ENCODE assay signal across 8 cellular contexts in the genomic region with DNA sequence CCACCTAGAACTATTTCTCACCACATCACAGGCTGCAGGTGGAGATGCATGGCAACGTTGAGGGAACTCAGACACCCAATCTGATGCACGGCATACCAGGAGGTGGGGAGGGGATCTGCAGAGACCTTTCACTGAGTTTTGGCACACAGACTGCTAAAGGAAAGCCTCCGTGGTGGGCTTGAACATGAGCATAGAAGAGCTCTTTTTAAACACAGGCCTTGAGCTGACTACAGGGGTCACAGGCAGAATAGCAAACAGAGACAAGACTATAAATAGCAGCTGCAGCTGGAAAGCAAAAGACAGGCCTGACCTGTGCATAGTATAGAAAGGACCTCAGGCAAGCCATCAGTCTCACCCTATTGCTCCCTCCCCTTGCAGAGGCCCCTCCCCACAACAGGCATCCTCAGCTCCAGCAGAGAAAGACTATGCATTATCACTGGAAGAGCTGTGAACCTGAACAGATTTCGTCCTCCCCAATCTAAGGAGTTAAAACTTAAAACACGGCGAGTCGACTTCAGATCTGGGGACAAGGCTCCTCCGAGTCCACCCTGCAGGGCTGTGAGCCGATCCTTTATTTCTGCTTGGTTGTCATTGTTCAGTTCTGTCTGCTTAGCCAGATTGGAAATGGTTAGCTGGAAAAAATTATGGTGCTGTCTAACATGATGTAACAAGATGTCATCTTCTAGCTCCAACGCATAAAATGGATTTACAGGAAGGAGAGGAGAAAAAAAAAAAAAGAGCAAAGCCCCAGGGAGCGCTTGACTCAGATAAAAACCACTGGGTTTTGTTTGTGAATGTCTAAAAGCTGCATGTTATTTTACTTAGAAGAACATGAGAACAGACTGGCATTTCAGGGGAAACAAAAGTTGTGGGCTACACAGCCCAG. TPM values are rescaled to one million over a fixed set of nuclear protein-coding genes. Genes with fewer than 3 reads are reported as not detected.
DNase-seq lines count a peak whose midpoint lies in the region; ATAC-seq, FAIRE-seq and TF ChIP-seq lines count a peak whose summit lies in the region.

No MANE protein-coding gene starts in this region.

- peak overlapping the region; percentile 26; the same call in 1 of the 2 replicates for H3K4me3 ChIP-seq in WI38 (ENCODE audit: low read depth, low read length)
- H3K4me3 ChIP-seq in effector memory CD4-positive, alpha-beta T cell (ENCODE audit: insufficient read depth, low read depth, low read length, poor library complexity, severe bottlenecking), result no peak overlapping the region
- peak overlapping the region; percentile 45 for H3K4me3 ChIP-seq in neuron (ENCODE audit: low read length)
- no peak overlapping the region for H3K4me3 ChIP-seq in PC-9

- intact Hi-C loops in PC-9 (cut with micrococcal nuclease; ENCODE audit: unreplicated experiment), result no loop called here

- no peak for FAIRE-seq in H54 (lab: Jason Lieb, UNC)

- no peaks in the 10 kb centered on the region for H3K27me3 ChIP-seq in effector memory CD4-positive, alpha-beta T cell (replicated peaks; ENCODE audit: control insufficient read depth, insufficient read depth, low read length, poor library complexity, severe bottlenecking)
- H3K27me3 ChIP-seq in neuron (ENCODE audit: insufficient read depth, low read length) (no peaks in the 10 kb centered on the region), PC-9 (ENCODE audit: insufficient read depth, low read depth) (no peaks in the 10 kb centered on the region)

- H2AFZ ChIP-seq in neuron (ENCODE audit: low read depth, low read length), result peak overlapping the region; percentile 60
- no peak overlapping the region for H2AFZ ChIP-seq in PC-9

- TF ChIP-seq CTCF in WI38 (IDR thresholded peaks at IDR 0.05; ENCODE audit: low read depth, low read length) (no peak), PC-9 (conservative IDR thresholded peaks at IDR 0.05) (no peak)

- H3K27ac ChIP-seq in effector memory CD4-positive, alpha-beta T cell (ENCODE audit: insufficient read depth, low read length, poor library complexity, severe bottlenecking), result peak overlapping the region; percentile 60
- H3K27ac ChIP-seq in PC-9, result no peak overlapping the region

- no TSS peak for BruUV-seq in PC-9 (replicated peaks; lab: Mats Ljungman, UMichigan)

- ATAC-seq in HG03439 (IDR thresholded peaks at IDR 0.05; ENCODE audit: unreplicated experiment) (peak; percentile 27), HG03159 (IDR thresholded peaks at IDR 0.05; ENCODE audit: unreplicated experiment) (no peak)

- CTCF ChIA-PET in PC-9 (lab: Charles Lee), result no interaction called here

- no peaks in the 10 kb centered on the region for H4K20me1 ChIP-seq in PC-9 (ENCODE audit: insufficient read depth)

- H3K4me1 ChIP-seq in effector memory CD4-positive, alpha-beta T cell (ENCODE audit: control insufficient read depth, insufficient read depth, low read length, poor library complexity, severe bottlenecking), result peaks cover 21% of the 10 kb centered on the region
- H3K4me1 ChIP-seq in neuron (ENCODE audit: insufficient read depth, low read length) (peaks cover 27% of the 10 kb centered on the region), PC-9 (replicated peaks; ENCODE audit: insufficient read depth) (no peaks in the 10 kb centered on the region)

- no peaks in the 10 kb centered on the region for H3K36me3 ChIP-seq in effector memory CD4-positive, alpha-beta T cell (ENCODE audit: control insufficient read depth, insufficient read depth, low read length)
- H3K36me3 ChIP-seq in neuron (ENCODE audit: insufficient read depth, low read length) (no peaks in the 10 kb centered on the region), PC-9 (ENCODE audit: low read depth) (no peaks in the 10 kb centered on the region)

- H3K79me2 ChIP-seq in PC-9 (ENCODE audit: low read depth), result no peaks in the 10 kb centered on the region

- TF ChIP-seq POLR2A in H54 (IDR thresholded peaks at IDR 0.05; ENCODE audit: low read depth, low read length), result no peak

- H3F3A ChIP-seq in PC-9 (ENCODE audit: insufficient read depth, low read depth), result no peaks in the 10 kb centered on the region

- H3K9me2 ChIP-seq in PC-9 (ENCODE audit: insufficient read depth), result no peaks in the 10 kb centered on the region

- H3K4me2 ChIP-seq in PC-9, result no peak overlapping the region

- DNase-seq in GM04503 (ENCODE audit: low read depth), result peak; percentile 80
- DNase-seq in effector memory CD4-positive, alpha-beta T cell, result peak in 1 of 3 donors; percentile 6
- no peak for DNase-seq in H54 (ENCODE audit: insufficient read length, low spot score)
- DNase-seq in PC-9, result no peak

- POLR2A ChIA-PET in PC-9 (lab: Charles Lee; ENCODE audit: unreplicated experiment), result no interaction called here

- H3K9me3 ChIP-seq in effector memory CD4-positive, alpha-beta T cell (ENCODE audit: control insufficient read depth, low read length), result no peaks in the 10 kb centered on the region
- H3K9me3 ChIP-seq in neuron (ENCODE audit: low read length), result no peaks in the 10 kb centered on the region
- H3K9me3 ChIP-seq in PC-9 (ENCODE audit: insufficient read depth, low read depth), result no peaks in the 10 kb centered on the region

RNA-seq across cellular contexts. Expression of a gene that starts 25.3 kb away (rescaled TPM):
- total RNA-seq in PC-9 (2021), result 21.9 and 35.7 TPM in 2 replicates

Comparison
In these comparisons a context has a peak if more than half of its experiments do, and no peak if none do; other contexts are left out.
1. H3K4me3 ChIP-seq: peak in WI38 (single experiment) and neuron (single experiment); none in effector memory CD4-positive, alpha-beta T cell (single experiment) and PC-9 (single experiment).